8 cellular contexts compared by ENCODE assay signal in the genomic region with DNA sequence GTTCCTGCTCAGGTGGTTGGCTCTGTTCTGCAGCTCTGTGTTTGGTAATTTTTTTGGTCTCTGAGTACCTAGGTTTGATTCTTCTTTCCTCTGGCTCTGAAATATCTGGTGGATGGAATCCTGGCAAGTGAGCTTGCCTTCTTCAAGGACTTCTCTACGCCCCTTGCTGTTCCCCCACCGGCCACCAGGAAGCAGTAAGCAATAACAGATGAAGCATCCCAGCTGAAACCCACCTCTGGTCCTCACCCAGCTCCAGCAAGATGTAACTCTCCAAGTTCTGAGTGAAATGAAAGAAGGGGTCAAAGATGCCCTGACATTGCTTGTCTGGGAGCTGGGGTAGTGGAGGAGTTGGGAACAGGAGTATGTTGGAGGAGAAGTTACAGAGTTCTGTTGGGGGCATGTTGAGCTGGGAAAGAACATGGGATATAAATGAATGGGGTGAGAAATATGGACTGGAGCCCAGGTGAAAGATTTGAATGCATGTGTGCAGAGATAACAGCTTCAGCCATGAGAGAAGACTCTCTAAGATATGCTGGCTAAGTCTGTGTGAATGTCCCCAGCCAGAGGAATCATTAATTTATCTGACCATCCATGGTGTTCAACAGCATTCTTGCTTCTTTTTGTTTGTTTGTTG.
A peak's percentile ranks its signal among the peaks of the same experiment; 100 is the strongest.
DNase-seq lines count a peak whose midpoint lies in the region; ATAC-seq and TF ChIP-seq lines count a peak whose summit lies in the region.

No MANE protein-coding gene starts in this region.

- ATAC-seq in GM21529 (IDR thresholded peaks at IDR 0.05; ENCODE audit: unreplicated experiment) (no peak), HG03097 (IDR thresholded peaks at IDR 0.05; ENCODE audit: low FRiP score, unreplicated experiment) (no peak)

- TF ChIP-seq CTCF in GM10266 (IDR thresholded peaks at IDR 0.05; ENCODE audit: control insufficient read depth, insufficient read depth, low read depth, missing control alignments) = peak; percentile 50

- DNase-seq in GM10266 (ENCODE audit: extremely low spot score) = peak; percentile 10
- DNase-seq in MV-4-11 (lab: John Stamatoyannopoulos, UW) = peak; percentile 21
- peak; percentile 11 to 31 for DNase-seq in activated CD4-positive, alpha-beta T cell treated with anti-CD3 and anti-CD28 coated beads, Interleukin-2, amount 50 U/mL, for 4 hours
- peak; percentile 23 for DNase-seq in glomerular visceral epithelial cell (ENCODE audit: extremely low spot score)
- DNase-seq in stimulated activated CD4-positive, alpha-beta T cell treated with anti-CD3 and anti-CD28 coated beads, TNF-alpha, amount 100 ng/mL, for 24 hours (ENCODE audit: low read depth in 3 of 3) = peak in 2 of 3 experiments; percentile 12 to 40
- no peak for DNase-seq in cortex of kidney (lab: John Stamatoyannopoulos, UW)
